In the genomic region with DNA sequence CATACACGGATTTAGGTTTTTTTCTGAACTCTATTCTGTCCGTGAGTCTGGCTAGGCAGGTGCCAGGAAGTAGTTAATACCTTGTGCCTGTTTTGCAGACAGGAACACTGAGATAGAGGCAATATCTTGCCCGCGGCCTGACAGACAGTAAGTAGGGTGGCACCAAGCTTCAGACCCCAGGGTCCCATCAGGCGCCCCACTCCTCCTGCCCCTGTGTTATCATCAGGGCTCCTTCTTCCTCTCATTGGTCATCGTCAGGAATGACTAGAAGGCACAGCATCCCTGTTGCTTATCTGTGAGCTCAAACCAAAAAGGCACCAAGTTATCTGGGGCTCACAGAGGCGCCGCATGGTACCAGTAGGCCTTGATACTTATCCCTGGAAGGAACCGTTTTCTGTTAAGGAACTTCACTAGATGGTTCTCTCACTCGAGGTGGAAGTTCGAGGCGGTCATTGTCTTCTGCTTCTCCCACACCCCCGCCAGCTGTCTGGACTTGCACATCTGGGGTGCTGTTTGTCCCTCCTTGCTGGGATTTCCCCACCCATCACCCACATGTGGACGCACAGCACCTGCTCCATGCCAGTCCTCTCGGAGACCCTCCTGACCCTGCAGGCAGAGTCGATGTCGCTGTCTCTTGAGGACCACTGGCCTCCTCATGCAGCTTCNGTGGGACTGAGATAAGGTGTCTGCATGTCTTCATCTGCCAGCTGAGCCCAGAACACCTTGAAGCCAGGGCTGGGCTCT, we compare ENCODE assay signal across 29 cellular contexts. TPM values are rescaled to one million over a fixed set of nuclear protein-coding genes. Genes with fewer than 3 reads are reported as not detected.
A peak's percentile ranks its signal among the peaks of the same experiment; 100 is the strongest.
DNase-seq lines count a peak whose midpoint lies in the region; FAIRE-seq and TF ChIP-seq lines count a peak whose summit lies in the region.
"Had no signal": no experiment of that assay in that cellular context is flagged by ENCODE, and none has a peak within 500 bp of the region (broad histone marks: within the 10 kb centered on the region; RNA-seq: fewer than 3 reads in every experiment).

No MANE protein-coding gene starts in this region.

- no peak overlapping the region for H2AFZ ChIP-seq in neuronal stem cell (ENCODE audit: low read length)

- WGBS in neuronal stem cell (ENCODE audit: extremely low coverage in 2 of 2, insufficient read length in 2 of 2, insufficient replicate concordance in 1 of 2), 2 donors = no CpG with 5 or more reads among the region's 17 CpGs

- H3K18ac ChIP-seq in neuronal stem cell (ENCODE audit: low read length) = peak overlapping the region; percentile 15

- TF ChIP-seq CTCF in bronchial epithelial cell (IDR thresholded peaks at IDR 0.05; ENCODE audit: insufficient read depth, low read length, severe bottlenecking) (no peak), GM10266 (IDR thresholded peaks at IDR 0.05; ENCODE audit: control insufficient read depth, insufficient read depth, low read depth, missing control alignments) (no peak)

- no peak overlapping the region for H2AK5ac ChIP-seq in neuronal stem cell (ENCODE audit: low read depth, low read length)

- H3K9me3 ChIP-seq in neuronal stem cell (replicated peaks in 1 of 2; ENCODE audit: control insufficient read depth in 2 of 2, insufficient read depth in 1 of 2, low read depth in 1 of 2, low read length in 2 of 2) = peaks cover 0 to 12% of the 10 kb centered on the region in 2 donors
- H3K9me3 ChIP-seq: BE2C, neutrophil, right lobe of liver, SJCRH30, tibial nerve had no signal

- no peak overlapping the region for H3K4ac ChIP-seq in neuronal stem cell (ENCODE audit: low read length)

- no peak overlapping the region for H2BK120ac ChIP-seq in neuronal stem cell (ENCODE audit: low read depth, low read length)

- H3K27me3 ChIP-seq in bronchial epithelial cell (ENCODE audit: control insufficient read depth, insufficient read depth, low read length) (no peaks in the 10 kb centered on the region), neuronal stem cell (ENCODE audit: control insufficient read depth in 3 of 3, insufficient read depth in 3 of 3, low read depth in 1 of 3, low read length in 3 of 3) (peaks cover 0 to 15% (median 0%) of the 10 kb centered on the region in 3 experiments)
- H3K27me3 ChIP-seq: right lobe of liver, tibial nerve had no signal

- H3K27ac ChIP-seq in neuronal stem cell (replicated peaks; ENCODE audit: low read length) = no peak overlapping the region
- H3K27ac ChIP-seq: neutrophil, right lobe of liver, SJCRH30, tibial nerve had no signal

- no peaks in the 10 kb centered on the region for H3K4me1 ChIP-seq in neuronal stem cell (ENCODE audit: control insufficient read depth in 2 of 2, insufficient read depth in 1 of 2, low read depth in 1 of 2, low read length in 2 of 2)
- H3K4me1 ChIP-seq: BE2C, right lobe of liver had no signal

- H3K23ac ChIP-seq in neuronal stem cell (ENCODE audit: low read depth, low read length, poor library complexity) = peak overlapping the region; percentile 29

- H3K14ac ChIP-seq in neuronal stem cell (ENCODE audit: low read length) = no peak overlapping the region

- no peak overlapping the region for H3K9ac ChIP-seq in neuronal stem cell (ENCODE audit: low read depth, low read length, poor library complexity)

- H3K4me3 ChIP-seq in bronchial epithelial cell (ENCODE audit: low read depth, low read length) (no peak overlapping the region), neuronal stem cell (ENCODE audit: low read length in 2 of 2) (no peak overlapping the region)
- H3K4me3 ChIP-seq: right lobe of liver, SJCRH30, tibial nerve had no signal

- H4K8ac ChIP-seq in neuronal stem cell (ENCODE audit: low read depth, low read length) = no peak overlapping the region

- H3K36me3 ChIP-seq in bronchial epithelial cell (ENCODE audit: control insufficient read depth, insufficient read depth, low read length) (no peaks in the 10 kb centered on the region), neuronal stem cell (replicated peaks in 1 of 2; ENCODE audit: control insufficient read depth in 2 of 2, insufficient read depth in 2 of 2, low read length in 2 of 2) (no peaks in the 10 kb centered on the region)
- H3K36me3 ChIP-seq: BE2C, neutrophil, right lobe of liver, SJCRH30, tibial nerve had no signal

- H3K4me2 ChIP-seq in neuronal stem cell (ENCODE audit: insufficient read depth, low read length, poor library complexity, severe bottlenecking) = no peak overlapping the region

- no peak overlapping the region for H2BK12ac ChIP-seq in neuronal stem cell (ENCODE audit: low read length)

- no peak overlapping the region for H2BK5ac ChIP-seq in neuronal stem cell (ENCODE audit: low read length)

- no peak overlapping the region for H4K91ac ChIP-seq in neuronal stem cell (ENCODE audit: low read depth, low read length, poor library complexity)

- H2BK15ac ChIP-seq in neuronal stem cell (ENCODE audit: low read length) = no peak overlapping the region

- FAIRE-seq in HTR-8/SVneo (lab: Jason Lieb, UNC) (peak; percentile 20), bronchial epithelial cell (lab: Jason Lieb, UNC) (peak; percentile 28), frontal cortex (lab: Jason Lieb, UNC) (no peak)
- FAIRE-seq: endothelial cell of umbilical vein, HepG2, RCC 7860 had no signal

- H3K79me1 ChIP-seq in neuronal stem cell (ENCODE audit: low read depth, low read length) = no peaks in the 10 kb centered on the region

- DNase-seq in CD1c-positive myeloid dendritic cell (ENCODE audit: extremely low spot score) (peak; percentile 38), HTR-8/SVneo (ENCODE audit: insufficient read length, low spot score) (no peak), bronchial epithelial cell (ENCODE audit: low read depth) (no peak), neuronal stem cell (ENCODE audit: low spot score) (no peak), NCI-H2171 (lab: John Stamatoyannopoulos, UW) (no peak), GM10266 (ENCODE audit: extremely low spot score) (no peak), frontal cortex (ENCODE audit: low spot score in 2 of 2) (no peak)
- DNase-seq: activated CD4-positive, alpha-beta T cell treated with anti-CD3 and anti-CD28 coated beads, Interleukin-2, amount 50 U/mL, for 4 hours; activated naive CD4-positive, alpha-beta T cell treated with anti-CD3 and anti-CD28 coated beads for 36 hours; BE2C; CD8-positive, alpha-beta memory T cell; EL; H7; hippocampal formation; Kasumi-1; left colon; MV-4-11; NCI-H1436 treated with DMSO at 0.1 percent for 48 hours; SJCRH30; stimulated activated CD4-positive, alpha-beta T cell treated with anti-CD3 and anti-CD28 coated beads, Interleukin-12 subunit alpha, Interleukin-12 subunit beta, amount 100 ng/mL, for 4 hours; stimulated activated CD4-positive, alpha-beta T cell treated with anti-CD3 and anti-CD28 coated beads, Interleukin-2, amount 100 ng/mL, for 48 hours; SW 1271; T-helper 9 cell had no signal

RNA-seq across cellular contexts. Expression of a gene that starts 52.0 kb away (rescaled TPM):
- total RNA-seq in bronchial epithelial cell = 50.8 and 142 TPM in 2 replicates
- polyA plus RNA-seq in neuronal stem cell (2013, experiment 1 of 2) = 12.8 TPM
- polyA plus RNA-seq in neuronal stem cell (2013, experiment 2 of 2) = 14.7 TPM
- total RNA-seq in frontal cortex = 45.2 TPM
